8 cellular contexts compared by ENCODE assay signal in the genomic region with DNA sequence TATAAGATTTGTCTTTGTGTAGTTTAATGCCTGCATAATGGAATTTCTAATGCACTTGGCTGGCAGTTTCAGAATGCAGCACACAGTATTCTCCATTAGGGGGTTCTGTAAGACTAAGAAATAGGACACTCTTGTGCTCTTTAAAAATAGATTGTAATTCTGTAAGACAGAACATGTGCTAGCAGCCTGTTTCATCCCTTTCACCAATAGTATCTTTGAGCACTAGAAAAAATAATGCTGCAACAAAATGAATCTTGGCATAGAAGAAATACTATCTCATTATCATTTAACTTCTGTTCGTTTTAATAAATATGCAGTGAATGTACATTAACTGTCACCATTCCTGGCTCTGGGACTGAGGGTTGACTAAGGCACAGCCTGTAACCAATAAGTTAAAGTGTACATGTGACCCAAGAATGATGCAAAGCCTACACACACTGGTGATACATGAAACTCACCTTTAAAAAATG. TPM values are rescaled to one million over a fixed set of nuclear protein-coding genes. Genes with fewer than 3 reads are reported as not detected.
DNase-seq lines count a peak whose midpoint lies in the region; ATAC-seq and TF ChIP-seq lines count a peak whose summit lies in the region.

No MANE protein-coding gene starts in this region.

- peak; percentile 54 for ATAC-seq in activated B cell treated with CpG ODN at 0.5 μM for 24 hours (ENCODE audit: low read depth)
- peak; percentile 81 to 88 for ATAC-seq in left cardiac atrium
- no peak for ATAC-seq in HG02588 (IDR thresholded peaks at IDR 0.05; ENCODE audit: unreplicated experiment)

- CTCF ChIA-PET in HEK293T (lab: Yijun Ruan, JAX), result interaction anchor here (0.6 to 1.6 kb wide), 13 partner anchors 11 to 701 kb away, joined by 3 to 8 read pairs (median 4); no protein-coding TSS in a partner anchor
- CTCF ChIA-PET in activated B cell treated with CpG ODN at 0.5 μM for 24 hours (lab: Charles Lee), result interaction anchor here (0.8 to 2.4 kb wide), 6 partner anchors 33 to 700 kb away, joined by 3 to 9 read pairs (median 4); no protein-coding TSS in a partner anchor

- DNase-seq in GM12864 (ENCODE audit: low read depth), result no peak
- peak; percentile 27 for DNase-seq in HEK293T (ENCODE audit: extremely low spot score)
- peak; percentile 65 for DNase-seq in NCI-H1694 treated with DMSO at 0.1 percent for 48 hours (lab: John Stamatoyannopoulos, UW)
- no peak for DNase-seq in activated B cell treated with CpG ODN at 0.5 μM for 24 hours
- no peak for DNase-seq in left cardiac atrium
- DNase-seq in GM19240 (ENCODE audit: insufficient read length, low spot score), result no peak

- no peaks in the 10 kb centered on the region for H3K27me3 ChIP-seq in skeletal muscle tissue (ENCODE audit: control insufficient read depth in 3 of 3, insufficient read depth in 3 of 3, low read length in 3 of 3)

- peaks cover 0 to 7% (median 6%) of the 10 kb centered on the region in 3 donors for H3K36me3 ChIP-seq in skeletal muscle tissue (ENCODE audit: control insufficient read depth in 3 of 3, insufficient read depth in 3 of 3, low read length in 3 of 3)

- intact Hi-C loops in activated B cell treated with CpG ODN at 0.5 μM for 24 hours (cut with micrococcal nuclease), result loop anchor here (1.0 to 5.0 kb wide), 4 partner anchors 61 to 1828 kb away; no protein-coding TSS in a partner anchor
- intact Hi-C loops in left cardiac atrium (cut with DNase I), result loop anchor here (2.0 to 10.0 kb wide), 6 partner anchors 63 to 695 kb away; no protein-coding TSS in a partner anchor

- H3K4me1 ChIP-seq in skeletal muscle tissue (ENCODE audit: control insufficient read depth in 3 of 3, insufficient read depth in 3 of 3, low read length in 3 of 3), result peaks cover 44 to 62% (median 57%) of the 10 kb centered on the region in 3 donors

- no peaks in the 10 kb centered on the region for H3K9me3 ChIP-seq in skeletal muscle tissue (ENCODE audit: control insufficient read depth in 3 of 3, low read length in 3 of 3)

- no peaks in the 10 kb centered on the region for H3K27me3 Mint-ChIP-seq in activated B cell treated with CpG ODN at 0.5 μM for 24 hours

- H3K27ac Mint-ChIP-seq in activated B cell treated with CpG ODN at 0.5 μM for 24 hours, result no peak overlapping the region

- H3K9ac ChIP-seq in skeletal muscle tissue (ENCODE audit: low read depth in 1 of 3, low read length in 3 of 3), result peak overlapping the region in 1 of 3 donors; percentile 34

- peak overlapping the region; percentile 90 for H3K27ac ChIP-seq in skeletal muscle tissue (ENCODE audit: low read depth, low read length)

- H3K9me3 Mint-ChIP-seq in activated B cell treated with CpG ODN at 0.5 μM for 24 hours, result no peaks in the 10 kb centered on the region

- H3K4me3 ChIP-seq in GM12864 (ENCODE audit: low read depth, low read length) (no peak overlapping the region), skeletal muscle tissue (ENCODE audit: low read length in 3 of 3) (no peak overlapping the region)

- no peak overlapping the region for H3K4me3 Mint-ChIP-seq in activated B cell treated with CpG ODN at 0.5 μM for 24 hours

- no peaks in the 10 kb centered on the region for H3K36me3 Mint-ChIP-seq in activated B cell treated with CpG ODN at 0.5 μM for 24 hours (ENCODE audit: low read depth)

- TF ChIP-seq CTCF in GM12864 (IDR thresholded peaks at IDR 0.05; ENCODE audit: low read depth, low read length, missing control alignments) (peak; percentile 40), activated B cell treated with CpG ODN at 0.5 μM for 24 hours (IDR thresholded peaks at IDR 0.05) (no peak)

- POLR2A ChIA-PET in HEK293T (lab: Yijun Ruan, JAX), result no interaction called here
- POLR2A ChIA-PET in activated B cell treated with CpG ODN at 0.5 μM for 24 hours (lab: Charles Lee), result no interaction called here

- no peaks in the 10 kb centered on the region for H3K4me1 Mint-ChIP-seq in activated B cell treated with CpG ODN at 0.5 μM for 24 hours

TF ChIP-seq in HEK293T, 16 proteins besides CTCF, POLR2A, EP300 and RAD21:
- TF ChIP-seq ARNT (IDR thresholded peaks at IDR 0.05), result no peak
- no peak for TF ChIP-seq NFRKB (IDR thresholded peaks at IDR 0.05)
- TF ChIP-seq TARDBP (IDR thresholded peaks at IDR 0.05), result no peak
- no peak for TF ChIP-seq FOXA1 (IDR thresholded peaks at IDR 0.05)
- no peak for TF ChIP-seq FOXM1 (IDR thresholded peaks at IDR 0.05; ENCODE audit: borderline replicate concordance)
- TF ChIP-seq BHLHE40 (IDR thresholded peaks at IDR 0.05; ENCODE audit: borderline replicate concordance), result no peak
- no peak for TF ChIP-seq CTBP1 (IDR thresholded peaks at IDR 0.05; ENCODE audit: borderline replicate concordance)
- TF ChIP-seq SUZ12 (IDR thresholded peaks at IDR 0.05), result no peak
- no peak for TF ChIP-seq ZNF384 (IDR thresholded peaks at IDR 0.05)
- TF ChIP-seq HDGF (IDR thresholded peaks at IDR 0.05; ENCODE audit: borderline replicate concordance), result no peak
- no peak for TF ChIP-seq PKNOX1 (IDR thresholded peaks at IDR 0.05)
- no peak for TF ChIP-seq L3MBTL2 (conservative IDR thresholded peaks at IDR 0.05)
- no peak for TF ChIP-seq FOXK2 (IDR thresholded peaks at IDR 0.05)
- no peak for TF ChIP-seq LEF1 (IDR thresholded peaks at IDR 0.05; ENCODE audit: borderline replicate concordance)
TF ChIP-seq in HEK293T: peak in this region for 0.

RNA-seq across cellular contexts. Expression of gene ZNF622, which starts 23.8 kb away (rescaled TPM):
- total RNA-seq in activated B cell treated with CpG ODN at 0.5 μM for 24 hours, result 35.5 and 39.5 TPM in 2 replicates
- 10 to 100 TPM; 24.4 to 30.3 TPM for total RNA-seq in left cardiac atrium
- total RNA-seq in skeletal muscle tissue, result 28.2 TPM

Comparison
In these comparisons a context has a peak if more than half of its experiments do, and no peak if none do; other contexts are left out.
1. DNase-seq: peak in HEK293T (single experiment) and NCI-H1694 treated with DMSO at 0.1 percent for 48 hours (single experiment); none in GM12864 (single experiment), activated B cell treated with CpG ODN at 0.5 μM for 24 hours (single experiment), left cardiac atrium (single experiment) and GM19240 (single experiment).